20 cellular contexts compared by ENCODE assay signal in genomic region chr3:46673151-46674030, GRCh38. TPM values are rescaled to one million over a fixed set of nuclear protein-coding genes. Genes with fewer than 3 reads are reported as not detected.
DNase-seq lines count a peak whose midpoint lies in the region; ATAC-seq, FAIRE-seq and TF ChIP-seq lines count a peak whose summit lies in the region.
"Had no signal": no experiment of that assay in that cellular context is flagged by ENCODE, and none has a peak within 500 bp of the region (broad histone marks: within the 10 kb centered on the region; RNA-seq: fewer than 3 reads in every experiment).

No MANE protein-coding gene starts in this region.

- POLR2A ChIA-PET in K562 (lab: Yijun Ruan, JAX), result interaction anchor here (0.6 to 1.0 kb wide), 3 partner anchors 9 to 184 kb away, joined by 3 read pairs; no protein-coding TSS in a partner anchor

- DNase-seq in cardiac septum (ENCODE audit: low spot score) (peak; percentile 63), right atrium auricular region (ENCODE audit: low spot score) (no peak), K562 (ENCODE audit: extremely low read depth in 1 of 4, low spot score in 3 of 4) (no peak), left lung (peak; percentile 22 to 47), upper lobe of right lung (peak; percentile 52), NCI-H748 (lab: John Stamatoyannopoulos, UW; ENCODE audit: unreplicated experiment) (no peak), D341Med (ENCODE audit: low spot score) (no peak), ACHN (no peak)
- DNase-seq: activated B cell treated with CpG ODN at 0.5 μM for 24 hours; effector CD4-positive, alpha-beta T cell; esophagus squamous epithelium; MM.1S; NCI-H146; PC-9; small intestine had no signal

- H2AFZ ChIP-seq in K562 (ENCODE audit: low read depth, low read length), result no peak overlapping the region
- H2AFZ ChIP-seq: PC-9 had no signal

- TF ChIP-seq RAD21 in K562 (CRISPR knock-in tag; conservative IDR thresholded peaks at IDR 0.05 in 1 of 2, IDR thresholded peaks at IDR 0.05 in 1 of 2), result no peak

- CTCF ChIA-PET in K562 (lab: Yijun Ruan, JAX; ENCODE audit: low intra/inter-chr PET ratio), result interaction anchor here (0.7 kb wide), 1 partner anchor 20 kb away, joined by 4 read pairs; the partner anchor contains the start of gene ALS2CL

- peaks cover 34% of the 10 kb centered on the region for H4K20me1 ChIP-seq in K562 (replicated peaks; ENCODE audit: control insufficient read depth, insufficient read depth, low read length)

- in situ Hi-C loops in K562 (cut with MboI) (no loop called here), ACHN (cut with HindIII; ENCODE audit: low pct_ligation_motif_present, low pct_unique_long_range_greater_than_20kb, low sequenced_read_pairs) (no loop called here)

- no peak for TF ChIP-seq EP300 in K562 (IDR thresholded peaks at IDR 0.05; ENCODE audit: low read length)

- 3% methylated on average over 10 of the region's 10 CpGs for WGBS in K562 (ENCODE audit: insufficient coverage, low coverage, missing lambda C conversion rate)

- ATAC-seq in K562, result no peak
- ATAC-seq in left lung, result no peak
- ATAC-seq in upper lobe of right lung, result no peak

- H3K79me2 ChIP-seq in K562 (ENCODE audit: control insufficient read depth, insufficient read depth, low read length), result no peaks in the 10 kb centered on the region

- H3K27ac ChIP-seq in right atrium auricular region (no peak overlapping the region), K562 (ENCODE audit: extremely low read depth, low read depth, low read length) (no peak overlapping the region), left lung (no peak overlapping the region), upper lobe of right lung (no peak overlapping the region)
- H3K27ac ChIP-seq: esophagus squamous epithelium, PC-9, vagina had no signal

- BruUV-seq in K562 (replicated peaks; lab: Mats Ljungman, UMichigan), result no TSS peak

- TF ChIP-seq POLR2A in K562 (conservative IDR thresholded peaks at IDR 0.05), result no peak

- no peak for TF ChIP-seq CTCF in right atrium auricular region (IDR thresholded peaks at IDR 0.05)
- TF ChIP-seq CTCF in K562 (IDR thresholded peaks at IDR 0.05 in 2 of 3, conservative IDR thresholded peaks at IDR 0.05 in 1 of 3; ENCODE audit: insufficient read depth in 2 of 3, low read depth in 1 of 3, low read length in 3 of 3), result no peak
- TF ChIP-seq CTCF in left lung (IDR thresholded peaks at IDR 0.05), result no peak
- no peak for TF ChIP-seq CTCF in upper lobe of right lung (IDR thresholded peaks at IDR 0.05)

- H3K4me1 ChIP-seq in right atrium auricular region (peaks cover 0 to 19% of the 10 kb centered on the region in 2 donors), K562 (replicated peaks in 1 of 2; ENCODE audit: control insufficient read depth in 2 of 2, insufficient read depth in 2 of 2, low read length in 2 of 2) (peaks cover 0 to 6% of the 10 kb centered on the region in 2 experiments; a peak in 2 of 5 replicates), left lung (no peaks in the 10 kb centered on the region), upper lobe of right lung (no peaks in the 10 kb centered on the region)
- H3K4me1 ChIP-seq: vagina had no signal

- H3K27me3 ChIP-seq in right atrium auricular region (no peaks in the 10 kb centered on the region), K562 (ENCODE audit: control insufficient read depth in 2 of 2, insufficient read depth in 2 of 2, low read length in 2 of 2) (peaks cover 24 to 88% of the 10 kb centered on the region in 2 experiments), left lung (no peaks in the 10 kb centered on the region), upper lobe of right lung (no peaks in the 10 kb centered on the region)
- H3K27me3 ChIP-seq: esophagus squamous epithelium, vagina had no signal

- no peak for FAIRE-seq in K562 (lab: Jason Lieb, UNC)
- FAIRE-seq: small intestine had no signal

- H3K36me3 ChIP-seq in right atrium auricular region (peaks cover 19% of the 10 kb centered on the region), K562 (ENCODE audit: control insufficient read depth, insufficient read depth, low read length) (no peaks in the 10 kb centered on the region), left lung (peaks cover 0 to 54% of the 10 kb centered on the region in 2 donors), upper lobe of right lung (peaks cover 6% of the 10 kb centered on the region)

- H3K9ac ChIP-seq in K562 (ENCODE audit: insufficient read depth in 1 of 2, low read depth in 2 of 2, low read length in 2 of 2), result no peak overlapping the region

- no peak overlapping the region for H3K4me2 ChIP-seq in K562 (ENCODE audit: insufficient read depth, low read length)
- H3K4me2 ChIP-seq: PC-9 had no signal

- H3K9me3 ChIP-seq in right atrium auricular region, result no peaks in the 10 kb centered on the region
- no peaks in the 10 kb centered on the region for H3K9me3 ChIP-seq in K562 (replicated peaks; ENCODE audit: control insufficient read depth, insufficient read depth, low read depth, low read length)
- no peaks in the 10 kb centered on the region for H3K9me3 ChIP-seq in left lung
- no peaks in the 10 kb centered on the region for H3K9me3 ChIP-seq in upper lobe of right lung
- H3K9me3 ChIP-seq: esophagus squamous epithelium, vagina had no signal

- intact Hi-C loops in cardiac septum (cut with DNase I), result no loop called here
- intact Hi-C loops in K562 (cut with micrococcal nuclease), result no loop called here
- intact Hi-C loops in left lung (cut with DNase I), result no loop called here
- intact Hi-C loops in upper lobe of right lung (cut with DNase I), result no loop called here

- no peak overlapping the region for H3K4me3 ChIP-seq in right atrium auricular region
- H3K4me3 ChIP-seq in K562, result no peak overlapping the region
- H3K4me3 ChIP-seq in left lung, result no peak overlapping the region
- H3K4me3 ChIP-seq in upper lobe of right lung, result no peak overlapping the region
- H3K4me3 ChIP-seq: esophagus squamous epithelium, PC-9, vagina had no signal

- H3K9me1 ChIP-seq in K562 (ENCODE audit: control insufficient read depth, insufficient read depth, low read length), result no peaks in the 10 kb centered on the region

RNA-seq across cellular contexts. Expression of gene ALS2CL, which starts 20.1 kb away (rescaled TPM):
- total RNA-seq in cardiac septum (32.5 TPM), right atrium auricular region (10 to 100 TPM in 1 of 2 donors, 1 to 10 TPM in 1; 8.3 to 12.5 TPM), K562 (2014; rRNA removed) (0.05 TPM in 1 of 2 replicates, not detected in the other), K562 (2014; rRNA removed; fragmentation: Illumina TruSeq; extraction: Trizol) (0.04 TPM in 1 of 2 replicates, not detected in the other), K562 (2015; rRNA removed; fragmentation: Illumina TruSeq; extraction: Trizol) (not detected in 2 replicates), K562 (2021) (0.13 TPM in 2 replicates), left lung (10 to 100 TPM; 45.4 to 74.4 TPM), upper lobe of right lung (64.5 TPM)
- total RNA-seq in K562 (2011; cell fraction: chromatin; rRNA removed; ENCODE audit: low replicate concordance), result 1.1 and 1.4 TPM in 2 replicates
- total RNA-seq in K562 (2011; cell fraction: nucleolus; rRNA removed), result 0.66 and 0.83 TPM in 2 replicates
- total RNA-seq in K562 (2011; cell fraction: nucleoplasm; rRNA removed), result 0.51 and 0.61 TPM in 2 replicates
- polyA plus RNA-seq in K562 (2011; rRNA removed) (0.03 and 0.18 TPM in 2 replicates), K562 (2014; fragmentation: Illumina TruSeq; extraction: Trizol) (0.07 TPM in 1 of 2 replicates, not detected in the other), K562 (2014; fragmentation: Nextera tagmentation; extraction: Ambion mirVana) (not detected), K562 (2014; rRNA removed) (0.05 and 0.09 TPM in 2 replicates)
- 0.03 TPM in 1 of 2 replicates, not detected in the other for polyA plus RNA-seq in K562 (2011; cell fraction: cytosol; rRNA removed)
- 0.46 and 0.61 TPM in 2 replicates for polyA plus RNA-seq in K562 (2011; cell fraction: nucleus; rRNA removed)
- 0.05 and 1.0 TPM in 2 replicates for polyA plus RNA-seq in K562 (2012)
- 0.06 TPM in 1 of 2 replicates, not detected in the other for polyA minus RNA-seq in K562 (2011; rRNA and poly(A)+ RNA removed)
- 0.19 TPM in 1 of 2 replicates, not detected in the other for polyA minus RNA-seq in K562 (2011; cell fraction: cytosol; rRNA and poly(A)+ RNA removed)
- 0.22 and 0.54 TPM in 2 replicates for polyA minus RNA-seq in K562 (2011; cell fraction: nucleus; rRNA and poly(A)+ RNA removed)

RNA-seq across cellular contexts. Expression of gene TMIE, which starts 27.8 kb away (rescaled TPM):
- 0.51 TPM for total RNA-seq in cardiac septum
- total RNA-seq in right atrium auricular region, result not detected
- total RNA-seq in K562 (2011; cell fraction: chromatin; rRNA removed; ENCODE audit: low replicate concordance), result not detected in 2 replicates
- total RNA-seq in K562 (2011; cell fraction: nucleolus; rRNA removed), result not detected in 2 replicates
- not detected in 2 replicates for total RNA-seq in K562 (2011; cell fraction: nucleoplasm; rRNA removed)
- total RNA-seq in K562 (2014; rRNA removed), result not detected in 2 replicates
- not detected in 2 replicates for total RNA-seq in K562 (2014; rRNA removed; fragmentation: Illumina TruSeq; extraction: Trizol)
- not detected in 2 replicates for total RNA-seq in K562 (2015; rRNA removed; fragmentation: Illumina TruSeq; extraction: Trizol)
- not detected in 2 replicates for total RNA-seq in K562 (2021)
- not detected in 2 replicates for polyA plus RNA-seq in K562 (2011; rRNA removed)
- polyA plus RNA-seq in K562 (2011; cell fraction: cytosol; rRNA removed), result not detected in 2 replicates
- polyA plus RNA-seq in K562 (2011; cell fraction: nucleus; rRNA removed), result not detected in 2 replicates
- 0.50 TPM in 1 of 2 replicates, not detected in the other for polyA plus RNA-seq in K562 (2012)
- polyA plus RNA-seq in K562 (2014; fragmentation: Illumina TruSeq; extraction: Trizol), result not detected in 2 replicates
- not detected for polyA plus RNA-seq in K562 (2014; fragmentation: Nextera tagmentation; extraction: Ambion mirVana)
- not detected in 2 replicates for polyA plus RNA-seq in K562 (2014; rRNA removed)
- not detected in 2 replicates for polyA minus RNA-seq in K562 (2011; rRNA and poly(A)+ RNA removed)
- not detected in 2 replicates for polyA minus RNA-seq in K562 (2011; cell fraction: cytosol; rRNA and poly(A)+ RNA removed)
- not detected in 2 replicates for polyA minus RNA-seq in K562 (2011; cell fraction: nucleus; rRNA and poly(A)+ RNA removed)
- under 1 TPM in 1 of 2 donors, not detected in 1; 0.23 TPM for total RNA-seq in left lung
- 1.7 TPM for total RNA-seq in upper lobe of right lung
- total RNA-seq: osteocyte had no signal

RNA-seq across cellular contexts. Expression of gene PRSS50, which starts 44.3 kb away (rescaled TPM):
- total RNA-seq in cardiac septum (0.78 TPM), right atrium auricular region (under 1 TPM in 1 of 2 donors, not detected in 1; 0.12 TPM), K562 (2014; rRNA removed) (not detected in 2 replicates), K562 (2014; rRNA removed; fragmentation: Illumina TruSeq; extraction: Trizol) (not detected in 2 replicates), K562 (2015; rRNA removed; fragmentation: Illumina TruSeq; extraction: Trizol) (not detected in 2 replicates), K562 (2021) (not detected in 2 replicates), left lung (under 1 TPM; 0.24 to 0.26 TPM), upper lobe of right lung (0.20 TPM)
- not detected in 2 replicates for total RNA-seq in K562 (2011; cell fraction: chromatin; rRNA removed; ENCODE audit: low replicate concordance)
- total RNA-seq in K562 (2011; cell fraction: nucleolus; rRNA removed), result 0.17 TPM in 1 of 2 replicates, not detected in the other
- total RNA-seq in K562 (2011; cell fraction: nucleoplasm; rRNA removed), result not detected in 2 replicates
- polyA plus RNA-seq in K562 (2011; rRNA removed) (not detected in 2 replicates), K562 (2014; fragmentation: Illumina TruSeq; extraction: Trizol) (not detected in 2 replicates), K562 (2014; fragmentation: Nextera tagmentation; extraction: Ambion mirVana) (under 1 TPM in 1 of 2 experiments, not detected in 1; 0.01 TPM), K562 (2014; rRNA removed) (not detected in 2 replicates)
- not detected in 2 replicates for polyA plus RNA-seq in K562 (2011; cell fraction: cytosol; rRNA removed)
- 0.07 TPM in 1 of 2 replicates, not detected in the other for polyA plus RNA-seq in K562 (2011; cell fraction: nucleus; rRNA removed)
- polyA plus RNA-seq in K562 (2012), result 0.03 TPM in 1 of 2 replicates, not detected in the other
- polyA minus RNA-seq in K562 (2011; rRNA and poly(A)+ RNA removed), result not detected in 2 replicates
- polyA minus RNA-seq in K562 (2011; cell fraction: cytosol; rRNA and poly(A)+ RNA removed), result not detected in 2 replicates
- polyA minus RNA-seq in K562 (2011; cell fraction: nucleus; rRNA and poly(A)+ RNA removed), result not detected in 2 replicates
- total RNA-seq: activated B cell treated with CpG ODN at 0.5 μM for 24 hours; activated CD8-positive, alpha-beta memory T cell treated with anti-CD3 and anti-CD28 coated beads for 36 hours; CD8-positive, alpha-beta memory T cell; osteocyte; subcutaneous adipose tissue; vagina had no signal

Comparison
In these comparisons a context has a peak if more than half of its experiments do, and no peak if none do; other contexts are left out.
1. DNase-seq: peak in cardiac septum (single experiment), left lung (2 of 2) and upper lobe of right lung (single experiment); none in right atrium auricular region (single experiment), K562 (0 of 4), NCI-H748 (single experiment), D341Med (single experiment) and ACHN (single experiment).